Comparison of ENCODE assay signal across 22 cellular contexts in genomic region chr10:43090188-43090587, GRCh38. TPM values are rescaled to one million over a fixed set of nuclear protein-coding genes. Genes with fewer than 3 reads are reported as not detected.
DNase-seq lines count a peak whose midpoint lies in the region; ATAC-seq and TF ChIP-seq lines count a peak whose summit lies in the region.
"Had no signal": no experiment of that assay in that cellular context is flagged by ENCODE, and none has a peak within 500 bp of the region (broad histone marks: within the 10 kb centered on the region; RNA-seq: fewer than 3 reads in every experiment).

No MANE protein-coding gene starts in this region.

- H3K79me2 ChIP-seq in PC-9 (ENCODE audit: low read depth): no peaks in the 10 kb centered on the region

- no peaks in the 10 kb centered on the region for H3K36me3 Mint-ChIP-seq in activated T-cell treated with anti-CD3 and anti-CD28 coated beads, Interleukin-2, amount 50 U/mL, for 24 hours (ENCODE audit: low read depth)
- H3K36me3 Mint-ChIP-seq: CD14-positive monocyte had no signal

- H3K9me3 ChIP-seq in right cardiac atrium (ENCODE audit: control insufficient read depth, low read length) (no peaks in the 10 kb centered on the region), PC-9 (ENCODE audit: insufficient read depth, low read depth) (no peaks in the 10 kb centered on the region)
- H3K9me3 ChIP-seq: SJSA1 had no signal

- DNase-seq in Right ventricle myocardium inferior (ENCODE audit: missing footprints) (no peak), cardiac septum (ENCODE audit: low spot score) (no peak), LNCaP clone FGC (ENCODE audit: low read depth) (peak; percentile 17), right cardiac atrium (peak in 1 of 3 donors; percentile 18), PC-9 (no peak), brain microvascular endothelial cell (no peak)
- no peak for DNase-seq in activated T-cell treated with anti-CD3 and anti-CD28 coated beads, Interleukin-2, amount 50 U/mL, for 24 hours
- DNase-seq: COR-L47, DMS 273 treated with DMSO at 0.1 percent for 48 hours, GDM1, H9, KBM-7, NCI-H1417 treated with DMSO at 0.1 percent for 48 hours, NCI-H1930, NCI-H2171, NCI-H446 treated with DMSO at 0.1 percent for 48 hours, NCI-H748 treated with DMSO at 0.1 percent for 48 hours, SW 1271 had no signal

- intact Hi-C loops in Right ventricle myocardium inferior (cut with DNase I): no loop called here
- intact Hi-C loops in cardiac septum (cut with DNase I): no loop called here
- intact Hi-C loops in right cardiac atrium (cut with DNase I): no loop called here
- intact Hi-C loops in PC-9 (cut with micrococcal nuclease; ENCODE audit: unreplicated experiment): loop anchor here (10.0 kb wide), 1 partner anchor 335 kb away; no protein-coding TSS in a partner anchor

- H3K27ac ChIP-seq in right cardiac atrium (ENCODE audit: low read length): no peak overlapping the region
- H3K27ac ChIP-seq in PC-9: no peak overlapping the region
- no peak overlapping the region for H3K27ac ChIP-seq in brain microvascular endothelial cell
- H3K27ac ChIP-seq: RWPE1, SJSA1 had no signal

- no peaks in the 10 kb centered on the region for H3K4me1 Mint-ChIP-seq in activated T-cell treated with anti-CD3 and anti-CD28 coated beads, Interleukin-2, amount 50 U/mL, for 24 hours (ENCODE audit: low read depth)

- H3F3A ChIP-seq in PC-9 (ENCODE audit: insufficient read depth, low read depth): no peaks in the 10 kb centered on the region

- no peaks in the 10 kb centered on the region for H4K20me1 ChIP-seq in PC-9 (ENCODE audit: insufficient read depth)

- no peaks in the 10 kb centered on the region for H3K9me2 ChIP-seq in PC-9 (ENCODE audit: insufficient read depth)

- H2AFZ ChIP-seq in PC-9: no peak overlapping the region

- H3K9me3 Mint-ChIP-seq in activated T-cell treated with anti-CD3 and anti-CD28 coated beads, Interleukin-2, amount 50 U/mL, for 24 hours: no peaks in the 10 kb centered on the region
- H3K9me3 Mint-ChIP-seq: H9 had no signal

- no peak overlapping the region for H3K4me3 ChIP-seq in LNCaP clone FGC (ENCODE audit: low read depth, low read length)
- no peak overlapping the region for H3K4me3 ChIP-seq in right cardiac atrium (ENCODE audit: low read length)
- no peak overlapping the region for H3K4me3 ChIP-seq in PC-9
- no peak overlapping the region for H3K4me3 ChIP-seq in brain microvascular endothelial cell (ENCODE audit: low read depth, low read length)
- H3K4me3 ChIP-seq: SJSA1 had no signal

- WGBS in right cardiac atrium: 68% methylated on average over 8 of the region's 8 CpGs

- H3K4me3 Mint-ChIP-seq in activated T-cell treated with anti-CD3 and anti-CD28 coated beads, Interleukin-2, amount 50 U/mL, for 24 hours: no peak overlapping the region
- H3K4me3 Mint-ChIP-seq: H9 had no signal

- no peak overlapping the region for H3K4me2 ChIP-seq in PC-9

- H3K36me3 ChIP-seq in PC-9 (ENCODE audit: low read depth) (no peaks in the 10 kb centered on the region), brain microvascular endothelial cell (replicated peaks) (no peaks in the 10 kb centered on the region)
- H3K36me3 ChIP-seq: SJSA1 had no signal

- H3K27me3 ChIP-seq in right cardiac atrium (ENCODE audit: control insufficient read depth, insufficient read depth) (no peaks in the 10 kb centered on the region), PC-9 (ENCODE audit: insufficient read depth, low read depth) (peaks cover 6% of the 10 kb centered on the region; the same call in 1 of the 2 replicates), brain microvascular endothelial cell (replicated peaks) (no peaks in the 10 kb centered on the region)

- no TSS peak for BruUV-seq in PC-9 (replicated peaks; lab: Mats Ljungman, UMichigan)

- POLR2A ChIA-PET in PC-9 (lab: Charles Lee; ENCODE audit: unreplicated experiment): no interaction called here

- in situ Hi-C loops in brain microvascular endothelial cell (cut with HindIII; ENCODE audit: low pct_ligation_motif_present, low sequenced_read_pairs): no loop called here

- CTCF ChIA-PET in PC-9 (lab: Charles Lee): no interaction called here

- no peaks in the 10 kb centered on the region for H3K4me1 ChIP-seq in right cardiac atrium (ENCODE audit: control insufficient read depth, insufficient read depth, low read length)
- H3K4me1 ChIP-seq in PC-9 (replicated peaks; ENCODE audit: insufficient read depth): no peaks in the 10 kb centered on the region
- H3K4me1 ChIP-seq: SJSA1 had no signal

- no peak overlapping the region for H3K27ac Mint-ChIP-seq in activated T-cell treated with anti-CD3 and anti-CD28 coated beads, Interleukin-2, amount 50 U/mL, for 24 hours
- H3K27ac Mint-ChIP-seq: CD14-positive monocyte had no signal

- peak; percentile 47 for ATAC-seq in Right ventricle myocardium inferior
- ATAC-seq in right cardiac atrium: peak; percentile 6 to 22
- ATAC-seq: HepG2 had no signal

- H3K27me3 Mint-ChIP-seq in activated T-cell treated with anti-CD3 and anti-CD28 coated beads, Interleukin-2, amount 50 U/mL, for 24 hours: peaks cover 4% of the 10 kb centered on the region

- no peak for TF ChIP-seq CTCF in LNCaP clone FGC (IDR thresholded peaks at IDR 0.05; ENCODE audit: control insufficient read depth, extremely low read depth, insufficient read depth)
- TF ChIP-seq CTCF in PC-9 (conservative IDR thresholded peaks at IDR 0.05): no peak
- no peak for TF ChIP-seq CTCF in brain microvascular endothelial cell (IDR thresholded peaks at IDR 0.05; ENCODE audit: low read depth, low read length, missing control alignments)

RNA-seq across cellular contexts. Expression of gene RET, which starts 13.3 kb away (rescaled TPM):
- total RNA-seq in Right ventricle myocardium inferior (7.7 TPM), cardiac septum (0.94 TPM), right cardiac atrium (under 1 TPM; 0.23 to 0.47 (median 0.33) TPM), PC-9 (2021) (not detected in 2 replicates)
- 0.59 TPM for polyA plus RNA-seq in right cardiac atrium
- total RNA-seq: SJSA1 had no signal
- polyA plus RNA-seq: HepG2 had no signal

RNA-seq across cellular contexts. Expression of gene CSGALNACT2, which starts 48.1 kb away (rescaled TPM):
- 8.1 TPM for total RNA-seq in Right ventricle myocardium inferior
- total RNA-seq in cardiac septum: 14.2 TPM
- total RNA-seq in right cardiac atrium: 10 to 100 TPM in 3 of 4 donors, 1 to 10 TPM in 1; 10.0 to 17.2 (median 10.9) TPM
- polyA plus RNA-seq in right cardiac atrium: 5.1 TPM
- 7.2 and 8.5 TPM in 2 replicates for total RNA-seq in PC-9 (2021)
